ENCODE assay signal across 1 cellular context in the genomic region with DNA sequence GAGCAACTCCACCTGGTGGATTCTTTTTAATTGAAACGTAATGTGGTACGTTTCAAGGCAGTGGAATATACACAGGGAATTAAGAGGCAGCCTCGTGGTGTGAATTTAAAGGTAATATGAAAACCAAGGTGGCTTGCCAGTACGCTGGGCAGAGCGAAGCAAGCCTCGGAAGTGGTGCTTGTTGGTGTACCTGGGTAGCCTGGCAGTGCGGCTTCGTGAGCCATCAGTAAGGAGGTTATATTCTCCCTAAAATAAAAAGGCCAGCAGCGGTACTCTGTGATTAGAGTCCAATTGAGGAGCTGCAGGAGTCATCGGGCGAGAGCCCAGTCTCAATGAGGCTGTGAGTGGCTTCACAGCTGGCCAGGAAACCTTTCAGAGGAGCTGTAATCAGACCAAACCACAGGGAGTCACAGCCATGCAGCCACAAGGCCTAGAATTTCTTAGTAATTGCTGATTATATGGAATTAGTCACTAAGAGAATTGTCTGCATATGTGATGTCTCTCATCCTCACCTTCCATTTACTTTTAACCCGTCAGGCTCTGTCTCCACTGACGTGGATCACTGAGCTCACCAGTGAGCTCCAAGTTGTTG.
TF ChIP-seq lines count a peak whose summit lies in the region.

No MANE protein-coding gene starts in this region.

TF ChIP-seq in GM23338, 12 proteins besides CTCF, POLR2A, EP300 and RAD21 (continued from another document):
- TF ChIP-seq, protein P1, sequence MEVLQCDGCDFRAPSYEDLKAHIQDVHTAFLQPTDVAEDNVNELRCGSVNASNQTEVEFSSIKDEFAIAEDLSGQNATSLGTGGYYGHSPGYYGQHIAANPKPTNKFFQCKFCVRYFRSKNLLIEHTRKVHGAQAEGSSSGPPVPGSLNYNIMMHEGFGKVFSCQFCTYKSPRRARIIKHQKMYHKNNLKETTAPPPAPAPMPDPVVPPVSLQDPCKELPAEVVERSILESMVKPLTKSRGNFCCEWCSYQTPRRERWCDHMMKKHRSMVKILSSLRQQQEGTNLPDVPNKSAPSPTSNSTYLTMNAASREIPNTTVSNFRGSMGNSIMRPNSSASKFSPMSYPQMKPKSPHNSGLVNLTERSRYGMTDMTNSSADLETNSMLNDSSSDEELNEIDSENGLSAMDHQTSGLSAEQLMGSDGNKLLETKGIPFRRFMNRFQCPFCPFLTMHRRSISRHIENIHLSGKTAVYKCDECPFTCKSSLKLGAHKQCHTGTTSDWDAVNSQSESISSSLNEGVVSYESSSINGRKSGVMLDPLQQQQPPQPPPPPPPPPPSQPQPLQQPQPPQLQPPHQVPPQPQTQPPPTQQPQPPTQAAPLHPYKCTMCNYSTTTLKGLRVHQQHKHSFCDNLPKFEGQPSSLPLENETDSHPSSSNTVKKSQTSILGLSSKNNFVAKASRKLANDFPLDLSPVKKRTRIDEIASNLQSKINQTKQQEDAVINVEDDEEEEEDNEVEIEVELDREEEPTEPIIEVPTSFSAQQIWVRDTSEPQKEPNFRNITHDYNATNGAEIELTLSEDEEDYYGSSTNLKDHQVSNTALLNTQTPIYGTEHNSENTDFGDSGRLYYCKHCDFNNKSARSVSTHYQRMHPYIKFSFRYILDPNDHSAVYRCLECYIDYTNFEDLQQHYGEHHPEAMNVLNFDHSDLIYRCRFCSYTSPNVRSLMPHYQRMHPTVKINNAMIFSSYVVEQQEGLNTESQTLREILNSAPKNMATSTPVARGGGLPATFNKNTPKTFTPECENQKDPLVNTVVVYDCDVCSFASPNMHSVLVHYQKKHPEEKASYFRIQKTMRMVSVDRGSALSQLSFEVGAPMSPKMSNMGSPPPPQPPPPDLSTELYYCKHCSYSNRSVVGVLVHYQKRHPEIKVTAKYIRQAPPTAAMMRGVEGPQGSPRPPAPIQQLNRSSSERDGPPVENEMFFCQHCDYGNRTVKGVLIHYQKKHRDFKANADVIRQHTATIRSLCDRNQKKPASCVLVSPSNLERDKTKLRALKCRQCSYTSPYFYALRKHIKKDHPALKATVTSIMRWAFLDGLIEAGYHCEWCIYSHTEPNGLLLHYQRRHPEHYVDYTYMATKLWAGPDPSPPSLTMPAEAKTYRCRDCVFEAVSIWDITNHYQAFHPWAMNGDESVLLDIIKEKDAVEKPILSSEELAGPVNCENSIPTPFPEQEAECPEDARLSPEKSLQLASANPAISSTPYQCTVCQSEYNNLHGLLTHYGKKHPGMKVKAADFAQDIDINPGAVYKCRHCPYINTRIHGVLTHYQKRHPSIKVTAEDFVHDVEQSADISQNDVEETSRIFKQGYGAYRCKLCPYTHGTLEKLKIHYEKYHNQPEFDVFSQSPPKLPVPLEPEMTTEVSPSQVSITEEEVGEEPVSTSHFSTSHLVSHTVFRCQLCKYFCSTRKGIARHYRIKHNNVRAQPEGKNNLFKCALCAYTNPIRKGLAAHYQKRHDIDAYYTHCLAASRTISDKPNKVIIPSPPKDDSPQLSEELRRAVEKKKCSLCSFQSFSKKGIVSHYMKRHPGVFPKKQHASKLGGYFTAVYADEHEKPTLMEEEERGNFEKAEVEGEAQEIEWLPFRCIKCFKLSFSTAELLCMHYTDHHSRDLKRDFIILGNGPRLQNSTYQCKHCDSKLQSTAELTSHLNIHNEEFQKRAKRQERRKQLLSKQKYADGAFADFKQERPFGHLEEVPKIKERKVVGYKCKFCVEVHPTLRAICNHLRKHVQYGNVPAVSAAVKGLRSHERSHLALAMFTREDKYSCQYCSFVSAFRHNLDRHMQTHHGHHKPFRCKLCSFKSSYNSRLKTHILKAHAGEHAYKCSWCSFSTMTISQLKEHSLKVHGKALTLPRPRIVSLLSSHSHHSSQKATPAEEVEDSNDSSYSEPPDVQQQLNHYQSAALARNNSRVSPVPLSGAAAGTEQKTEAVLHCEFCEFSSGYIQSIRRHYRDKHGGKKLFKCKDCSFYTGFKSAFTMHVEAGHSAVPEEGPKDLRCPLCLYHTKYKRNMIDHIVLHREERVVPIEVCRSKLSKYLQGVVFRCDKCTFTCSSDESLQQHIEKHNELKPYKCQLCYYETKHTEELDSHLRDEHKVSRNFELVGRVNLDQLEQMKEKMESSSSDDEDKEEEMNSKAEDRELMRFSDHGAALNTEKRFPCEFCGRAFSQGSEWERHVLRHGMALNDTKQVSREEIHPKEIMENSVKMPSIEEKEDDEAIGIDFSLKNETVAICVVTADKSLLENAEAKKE (CRISPR knock-in tag; IDR thresholded peaks at IDR 0.05), result no peak
